ENCODE assay signal across 1 cellular context in genomic region chr19:50819636-50820035, GRCh38.
TF ChIP-seq lines count a peak whose summit lies in the region.

No MANE protein-coding gene starts in this region.

TF ChIP-seq in GM12891, 5 proteins besides CTCF, POLR2A, EP300 and RAD21 (continued from another document):
- no peak for TF ChIP-seq PAX5 (IDR thresholded peaks at IDR 0.05; ENCODE audit: insufficient read depth, low read length, severe bottlenecking)
TF ChIP-seq in GM12891: peak in this region for 0.
